1 cellular context compared by ENCODE assay signal in genomic region chr12:54134850-54135249, GRCh38.
TF ChIP-seq lines count a peak whose summit lies in the region.

No MANE protein-coding gene starts in this region.

TF ChIP-seq in GM12878, 131 proteins besides CTCF, POLR2A, EP300 and RAD21 (continued from another document):
- no peak for TF ChIP-seq NFXL1 (IDR thresholded peaks at IDR 0.05; ENCODE audit: borderline replicate concordance)
- TF ChIP-seq IRF5 (IDR thresholded peaks at IDR 0.05; ENCODE audit: borderline replicate concordance) = no peak
- no peak for TF ChIP-seq STAT3 (IDR thresholded peaks at IDR 0.05; ENCODE audit: low read depth, low read length)
- TF ChIP-seq RELA (IDR thresholded peaks at IDR 0.05; ENCODE audit: borderline replicate concordance, partially characterized antibody) = no peak
- TF ChIP-seq BCL3 (IDR thresholded peaks at IDR 0.05; ENCODE audit: borderline replicate concordance, insufficient read depth, low read depth, low read length, poor library complexity, severe bottlenecking) = no peak
